Comparison of ENCODE assay signal across 8 cellular contexts in the genomic region with DNA sequence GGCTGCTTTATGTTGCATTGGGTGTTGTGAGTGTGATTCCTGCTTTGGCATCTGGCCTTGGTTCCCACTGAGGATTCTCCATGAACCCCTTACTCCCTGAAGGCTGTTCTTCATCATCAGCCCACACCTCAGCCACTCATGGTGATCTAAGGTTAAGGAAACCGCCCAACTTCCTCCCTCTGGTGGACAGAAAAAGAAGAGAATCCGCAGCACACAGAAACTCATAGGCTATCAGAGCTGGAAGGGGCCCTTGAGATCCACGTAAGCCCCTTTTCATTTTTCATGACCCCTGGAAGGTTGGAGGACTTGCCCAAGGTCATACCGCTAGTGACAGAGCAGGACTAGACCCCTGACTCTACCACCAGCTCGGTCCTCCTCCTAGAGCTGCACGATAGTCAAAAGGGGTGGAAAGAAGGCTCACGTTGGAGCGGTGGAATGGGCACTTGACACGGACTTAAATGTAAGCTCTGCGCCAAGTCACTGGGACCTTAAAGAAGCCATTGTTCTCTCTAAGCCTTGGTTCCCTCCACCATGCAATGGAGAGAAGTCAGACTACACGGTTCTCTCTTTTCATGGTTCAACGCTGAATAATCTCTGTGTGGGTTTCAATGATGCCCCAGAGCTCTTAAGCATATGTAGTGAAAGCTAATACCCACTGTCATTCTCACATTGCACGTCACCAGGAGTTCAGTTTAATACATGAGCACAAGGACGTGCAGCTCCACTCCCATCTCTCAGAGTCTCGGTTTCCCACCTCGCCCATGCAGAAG.
A peak's percentile ranks its signal among the peaks of the same experiment; 100 is the strongest.
DNase-seq lines count a peak whose midpoint lies in the region; ATAC-seq and TF ChIP-seq lines count a peak whose summit lies in the region.

No MANE protein-coding gene starts in this region.

- ATAC-seq in activated T-cell treated with anti-CD3 and anti-CD28 coated beads, Interleukin-2, amount 50 U/mL, for 4 hours, result peak; percentile 54 to 64
- no peak for ATAC-seq in GM18909 (IDR thresholded peaks at IDR 0.05; ENCODE audit: poor library complexity, unreplicated experiment)

- no peaks in the 10 kb centered on the region for H3K9me2 ChIP-seq in Loucy (replicated peaks; ENCODE audit: low read depth, low read length)

- H3K9me3 ChIP-seq in Loucy (ENCODE audit: insufficient read depth, low read depth, low read length), result no peaks in the 10 kb centered on the region

- H2AFZ ChIP-seq in Loucy (ENCODE audit: low read length), result no peak overlapping the region

- H3K36me3 ChIP-seq in Loucy (ENCODE audit: insufficient read depth, low read length), result peaks cover 21% of the 10 kb centered on the region; the same call in 1 of the 2 replicates
- no peaks in the 10 kb centered on the region for H3K36me3 ChIP-seq in kidney epithelial cell (ENCODE audit: control insufficient read depth, insufficient read depth, low read length)

- H3K4me3 Mint-ChIP-seq in activated T-cell treated with anti-CD3 and anti-CD28 coated beads, Interleukin-2, amount 50 U/mL, for 4 hours, result no peak overlapping the region

- H3K79me2 ChIP-seq in Loucy (ENCODE audit: insufficient read depth, low read length), result peaks cover 95% of the 10 kb centered on the region

- no peaks in the 10 kb centered on the region for H3K27me3 Mint-ChIP-seq in activated T-cell treated with anti-CD3 and anti-CD28 coated beads, Interleukin-2, amount 50 U/mL, for 4 hours (ENCODE audit: low read depth)

- H3K9me3 Mint-ChIP-seq in activated T-cell treated with anti-CD3 and anti-CD28 coated beads, Interleukin-2, amount 50 U/mL, for 4 hours, result no peaks in the 10 kb centered on the region

- peaks cover 4% of the 10 kb centered on the region for H4K20me1 ChIP-seq in Loucy (ENCODE audit: insufficient read depth, low read length, poor library complexity, severe bottlenecking)

- no peaks in the 10 kb centered on the region for H3K27me3 ChIP-seq in Loucy (ENCODE audit: insufficient read depth, low read length, poor library complexity, severe bottlenecking)
- no peaks in the 10 kb centered on the region for H3K27me3 ChIP-seq in kidney epithelial cell (ENCODE audit: control insufficient read depth, insufficient read depth, low read length)

- H3K36me3 Mint-ChIP-seq in activated T-cell treated with anti-CD3 and anti-CD28 coated beads, Interleukin-2, amount 50 U/mL, for 4 hours (ENCODE audit: insufficient read depth), result no peaks in the 10 kb centered on the region

- H3K4me2 ChIP-seq in Loucy (ENCODE audit: low read depth, low read length, poor library complexity, severe bottlenecking), result peak overlapping the region; percentile 24

- H3K4me1 Mint-ChIP-seq in activated T-cell treated with anti-CD3 and anti-CD28 coated beads, Interleukin-2, amount 50 U/mL, for 4 hours (ENCODE audit: low read depth), result peaks cover 58% of the 10 kb centered on the region

- TF ChIP-seq CTCF in Loucy (conservative IDR thresholded peaks at IDR 0.05; ENCODE audit: low read length) (peak; percentile 83), kidney epithelial cell (IDR thresholded peaks at IDR 0.05; ENCODE audit: insufficient read depth, low read length, poor library complexity, severe bottlenecking) (peak; percentile 27)

- H3K4me3 ChIP-seq in Loucy (ENCODE audit: low read length, poor library complexity, severe bottlenecking), result no peak overlapping the region
- H3K4me3 ChIP-seq in kidney epithelial cell (ENCODE audit: low read depth, low read length), result no peak overlapping the region

- H3F3A ChIP-seq in Loucy (ENCODE audit: low read depth), result no peaks in the 10 kb centered on the region

- H3K9ac ChIP-seq in Loucy (ENCODE audit: low read depth, low read length, poor library complexity, severe bottlenecking), result peak overlapping the region; percentile 69

- DNase-seq in activated CD8-positive, alpha-beta memory T cell treated with anti-CD3 and anti-CD28 coated beads for 24 hours, result peak; percentile 69
- no peak for DNase-seq in activated CD8-positive, alpha-beta memory T cell treated with anti-CD3 and anti-CD28 coated beads, Interleukin-2, amount 50 U/mL, for 48 hours
- DNase-seq in activated T-cell treated with anti-CD3 and anti-CD28 coated beads, Interleukin-2, amount 50 U/mL, for 4 hours, result peak; percentile 29
- DNase-seq in kidney epithelial cell (ENCODE audit: low read depth) (no peak), T1000 (lab: John Stamatoyannopoulos, UW) (no peak), A172 (ENCODE audit: low spot score) (no peak)

- peaks cover 78% of the 10 kb centered on the region for H3K4me1 ChIP-seq in Loucy (ENCODE audit: insufficient read depth, low read length, poor library complexity, severe bottlenecking)

Comparison
In these comparisons a context has a peak if more than half of its experiments do, and no peak if none do; other contexts are left out.
1. DNase-seq: peak in activated CD8-positive, alpha-beta memory T cell treated with anti-CD3 and anti-CD28 coated beads for 24 hours (single experiment) and activated T-cell treated with anti-CD3 and anti-CD28 coated beads, Interleukin-2, amount 50 U/mL, for 4 hours (single experiment); none in activated CD8-positive, alpha-beta memory T cell treated with anti-CD3 and anti-CD28 coated beads, Interleukin-2, amount 50 U/mL, for 48 hours (single experiment), kidney epithelial cell (single experiment), T1000 (single experiment) and A172 (single experiment).